ENCODE assay signal across 16 cellular contexts in the genomic region with DNA sequence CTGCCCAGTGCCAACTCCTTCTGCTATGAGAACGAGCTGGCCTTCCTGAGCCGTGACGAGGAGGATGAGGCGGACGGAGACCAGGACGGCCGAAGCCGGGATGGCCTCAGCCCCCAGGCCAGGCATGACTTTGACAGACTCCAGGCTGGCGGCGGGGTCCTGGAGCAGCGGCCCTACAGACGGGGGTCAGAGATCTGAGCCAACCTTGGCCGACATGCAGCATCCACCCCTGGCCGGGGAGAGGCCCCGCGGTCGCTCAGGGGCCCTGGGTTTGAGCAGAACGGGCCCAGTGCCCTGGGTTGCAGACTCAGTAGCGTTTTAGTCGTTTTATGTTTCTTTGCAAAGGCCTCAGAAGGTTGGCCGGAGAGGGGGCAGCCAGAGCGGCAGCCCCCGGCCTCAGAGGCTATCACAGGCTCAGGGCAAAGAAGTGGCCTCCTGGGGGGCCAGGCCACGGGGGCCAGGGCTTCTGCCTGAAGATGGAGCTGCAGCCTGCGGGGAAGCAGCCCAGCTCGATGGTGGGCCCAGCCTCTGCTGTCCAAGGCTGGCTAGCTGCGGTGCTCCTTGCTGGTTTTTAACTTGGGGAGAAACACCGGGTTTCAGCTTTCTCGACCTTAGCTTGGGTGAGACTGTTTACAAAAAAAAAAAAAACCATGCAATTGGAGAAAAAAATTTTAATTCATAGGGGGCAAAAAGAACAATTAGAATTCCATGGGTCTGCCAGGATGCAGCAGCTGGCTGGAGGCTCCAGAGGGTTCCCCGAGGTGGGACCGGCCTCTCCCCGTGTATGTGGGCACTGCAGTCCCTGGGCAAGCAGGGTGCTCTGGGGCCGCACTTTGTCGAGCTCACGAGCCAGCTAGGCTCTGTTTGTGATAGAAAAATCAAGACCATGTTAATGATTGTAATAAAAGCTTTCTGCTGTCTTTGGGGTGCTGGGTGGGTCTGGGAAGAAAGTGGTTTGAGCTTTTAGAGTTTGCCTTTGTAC. TPM values are rescaled to one million over a fixed set of nuclear protein-coding genes. Genes with fewer than 3 reads are reported as not detected.
"Had no signal": no experiment of that assay in that cellular context is flagged by ENCODE, and none has a peak within 500 bp of the region (broad histone marks: within the 10 kb centered on the region; RNA-seq: fewer than 3 reads in every experiment).

No MANE protein-coding gene starts in this region.

RNA-seq across cellular contexts. Expression of a gene that starts 11.9 kb away (rescaled TPM):
- total RNA-seq: activated B cell treated with CpG ODN at 0.5 μM for 24 hours; activated CD4-positive, alpha-beta memory T cell treated with anti-CD3 and anti-CD28 coated beads for 36 hours; activated CD4-positive, alpha-beta T cell treated with anti-CD3 and anti-CD28 coated beads, Interleukin-2, amount 10 ng/mL, durations not matched to agents 24 days and 14 days; activated CD8-positive, alpha-beta memory T cell treated with anti-CD3 and anti-CD28 coated beads for 36 hours; activated CD8-positive, alpha-beta T cell treated with anti-CD3 and anti-CD28 coated beads for 36 hours; activated naive CD4-positive, alpha-beta T cell treated with anti-CD3 and anti-CD28 coated beads for 36 hours; activated naive CD4-positive, alpha-beta T cell treated with anti-CD3 and anti-CD28 coated beads, Interleukin-2, amount 50 U/mL, for 72 hours; activated T-cell treated with anti-CD3 and anti-CD28 coated beads, Interleukin-2, amount 50 U/mL, for 4 hours; activated T-cell treated with anti-CD3 and anti-CD28 coated beads, Interleukin-2, amount 50 U/mL, for 72 hours; activated T-helper 1 cell treated with anti-CD3 and anti-CD28 coated beads, Interleukin-12 subunit alpha, Interleukin-12 subunit beta, Interleukin-2, Interleukin-4 antibody, amounts not matched to agents 30 ng/mL and 10 ng/mL and 1 ng/mL, durations not matched to agents 14 hours and 24 hours and 36 hours; activated T-helper 17 cell treated with anti-CD3 and anti-CD28 coated beads, Interleukin-2, amount 50 U/mL, for 72 hours; adrenal gland; aorta; astrocyte; body of pancreas; breast epithelium had no signal
- polyA plus RNA-seq: adrenal gland, aorta had no signal
